In genomic region chr5:42807722-42808447, GRCh38 we compare ENCODE assay signal across 1 cellular context.
A peak's percentile ranks its signal among the peaks of the same experiment; 100 is the strongest.
TF ChIP-seq lines count a peak whose summit lies in the region.

No MANE protein-coding gene starts in this region.

TF ChIP-seq in HepG2, 621 proteins besides CTCF, POLR2A, EP300 and RAD21 (continued from another document and continues in another):
- no peak for TF ChIP-seq PTBP1 (IDR thresholded peaks at IDR 0.05; ENCODE audit: low read depth, low read length, poor library complexity, severe bottlenecking)
- TF ChIP-seq AKAP8 (CRISPR knock-in tag; IDR thresholded peaks at IDR 0.05): no peak
- 0 out of 2 replicates have a peak, but pooled peaks have one; percentile 21 for TF ChIP-seq IRF2 (CRISPR knock-in tag; IDR thresholded peaks at IDR 0.05)
- no peak for TF ChIP-seq ZFP41 (CRISPR knock-in tag; IDR thresholded peaks at IDR 0.05; ENCODE audit: borderline replicate concordance)
- no peak for TF ChIP-seq ZNF138 (CRISPR knock-in tag; IDR thresholded peaks at IDR 0.05; ENCODE audit: low read depth)
- TF ChIP-seq, protein P1, sequence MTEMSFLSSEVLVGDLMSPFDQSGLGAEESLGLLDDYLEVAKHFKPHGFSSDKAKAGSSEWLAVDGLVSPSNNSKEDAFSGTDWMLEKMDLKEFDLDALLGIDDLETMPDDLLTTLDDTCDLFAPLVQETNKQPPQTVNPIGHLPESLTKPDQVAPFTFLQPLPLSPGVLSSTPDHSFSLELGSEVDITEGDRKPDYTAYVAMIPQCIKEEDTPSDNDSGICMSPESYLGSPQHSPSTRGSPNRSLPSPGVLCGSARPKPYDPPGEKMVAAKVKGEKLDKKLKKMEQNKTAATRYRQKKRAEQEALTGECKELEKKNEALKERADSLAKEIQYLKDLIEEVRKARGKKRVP (CRISPR knock-in tag; IDR thresholded peaks at IDR 0.05): no peak
- TF ChIP-seq, protein P2, sequence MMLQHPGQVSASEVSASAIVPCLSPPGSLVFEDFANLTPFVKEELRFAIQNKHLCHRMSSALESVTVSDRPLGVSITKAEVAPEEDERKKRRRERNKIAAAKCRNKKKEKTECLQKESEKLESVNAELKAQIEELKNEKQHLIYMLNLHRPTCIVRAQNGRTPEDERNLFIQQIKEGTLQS (CRISPR knock-in tag; IDR thresholded peaks at IDR 0.05): no peak
- TF ChIP-seq ZNF839 (CRISPR knock-in tag; IDR thresholded peaks at IDR 0.05; ENCODE audit: borderline replicate concordance): no peak
- TF ChIP-seq PHF5A (CRISPR knock-in tag; IDR thresholded peaks at IDR 0.05; ENCODE audit: low read depth, unreplicated experiment): peak; percentile 47
- TF ChIP-seq JARID2 (CRISPR knock-in tag; IDR thresholded peaks at IDR 0.05; ENCODE audit: insufficient replicate concordance): no peak
- no peak for TF ChIP-seq NR1H2 (CRISPR knock-in tag; IDR thresholded peaks at IDR 0.05; ENCODE audit: borderline replicate concordance, low read depth)
- no peak for TF ChIP-seq NFAT5 (CRISPR knock-in tag; IDR thresholded peaks at IDR 0.05)
- no peak for TF ChIP-seq HNRNPK (IDR thresholded peaks at IDR 0.05; ENCODE audit: low read depth, low read length, poor library complexity, severe bottlenecking)
- TF ChIP-seq ELF4 (CRISPR knock-in tag; IDR thresholded peaks at IDR 0.05; ENCODE audit: borderline replicate concordance): 0 out of 2 replicates have a peak, but pooled peaks have one; percentile 29
- no peak for TF ChIP-seq IKZF1 (IDR thresholded peaks at IDR 0.05)
- TF ChIP-seq, protein P3, sequence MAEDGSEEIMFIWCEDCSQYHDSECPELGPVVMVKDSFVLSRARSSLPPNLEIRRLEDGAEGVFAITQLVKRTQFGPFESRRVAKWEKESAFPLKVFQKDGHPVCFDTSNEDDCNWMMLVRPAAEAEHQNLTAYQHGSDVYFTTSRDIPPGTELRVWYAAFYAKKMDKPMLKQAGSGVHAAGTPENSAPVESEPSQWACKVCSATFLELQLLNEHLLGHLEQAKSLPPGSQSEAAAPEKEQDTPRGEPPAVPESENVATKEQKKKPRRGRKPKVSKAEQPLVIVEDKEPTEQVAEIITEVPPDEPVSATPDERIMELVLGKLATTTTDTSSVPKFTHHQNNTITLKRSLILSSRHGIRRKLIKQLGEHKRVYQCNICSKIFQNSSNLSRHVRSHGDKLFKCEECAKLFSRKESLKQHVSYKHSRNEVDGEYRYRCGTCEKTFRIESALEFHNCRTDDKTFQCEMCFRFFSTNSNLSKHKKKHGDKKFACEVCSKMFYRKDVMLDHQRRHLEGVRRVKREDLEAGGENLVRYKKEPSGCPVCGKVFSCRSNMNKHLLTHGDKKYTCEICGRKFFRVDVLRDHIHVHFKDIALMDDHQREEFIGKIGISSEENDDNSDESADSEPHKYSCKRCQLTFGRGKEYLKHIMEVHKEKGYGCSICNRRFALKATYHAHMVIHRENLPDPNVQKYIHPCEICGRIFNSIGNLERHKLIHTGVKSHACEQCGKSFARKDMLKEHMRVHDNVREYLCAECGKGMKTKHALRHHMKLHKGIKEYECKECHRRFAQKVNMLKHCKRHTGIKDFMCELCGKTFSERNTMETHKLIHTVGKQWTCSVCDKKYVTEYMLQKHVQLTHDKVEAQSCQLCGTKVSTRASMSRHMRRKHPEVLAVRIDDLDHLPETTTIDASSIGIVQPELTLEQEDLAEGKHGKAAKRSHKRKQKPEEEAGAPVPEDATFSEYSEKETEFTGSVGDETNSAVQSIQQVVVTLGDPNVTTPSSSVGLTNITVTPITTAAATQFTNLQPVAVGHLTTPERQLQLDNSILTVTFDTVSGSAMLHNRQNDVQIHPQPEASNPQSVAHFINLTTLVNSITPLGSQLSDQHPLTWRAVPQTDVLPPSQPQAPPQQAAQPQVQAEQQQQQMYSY (CRISPR knock-in tag; IDR thresholded peaks at IDR 0.05): no peak
- TF ChIP-seq, protein P4, sequence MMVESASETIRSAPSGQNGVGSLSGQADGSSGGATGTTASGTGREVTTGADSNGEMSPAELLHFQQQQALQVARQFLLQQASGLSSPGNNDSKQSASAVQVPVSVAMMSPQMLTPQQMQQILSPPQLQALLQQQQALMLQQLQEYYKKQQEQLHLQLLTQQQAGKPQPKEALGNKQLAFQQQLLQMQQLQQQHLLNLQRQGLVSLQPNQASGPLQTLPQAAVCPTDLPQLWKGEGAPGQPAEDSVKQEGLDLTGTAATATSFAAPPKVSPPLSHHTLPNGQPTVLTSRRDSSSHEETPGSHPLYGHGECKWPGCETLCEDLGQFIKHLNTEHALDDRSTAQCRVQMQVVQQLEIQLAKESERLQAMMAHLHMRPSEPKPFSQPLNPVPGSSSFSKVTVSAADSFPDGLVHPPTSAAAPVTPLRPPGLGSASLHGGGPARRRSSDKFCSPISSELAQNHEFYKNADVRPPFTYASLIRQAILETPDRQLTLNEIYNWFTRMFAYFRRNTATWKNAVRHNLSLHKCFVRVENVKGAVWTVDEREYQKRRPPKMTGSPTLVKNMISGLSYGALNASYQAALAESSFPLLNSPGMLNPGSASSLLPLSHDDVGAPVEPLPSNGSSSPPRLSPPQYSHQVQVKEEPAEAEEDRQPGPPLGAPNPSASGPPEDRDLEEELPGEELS (CRISPR knock-in tag; IDR thresholded peaks at IDR 0.05): no peak
- TF ChIP-seq ZNF441 (CRISPR knock-in tag; IDR thresholded peaks at IDR 0.05; ENCODE audit: borderline replicate concordance): no peak
- TF ChIP-seq POGK (CRISPR knock-in tag; conservative IDR thresholded peaks at IDR 0.05): no peak
- TF ChIP-seq RBM22 (optimal IDR thresholded peaks at IDR 0.05; ENCODE audit: low read length): peak; percentile 84
- TF ChIP-seq ZNF556 (CRISPR knock-in tag; IDR thresholded peaks at IDR 0.05; ENCODE audit: borderline replicate concordance): no peak
- TF ChIP-seq MEIS1 (CRISPR knock-in tag; IDR thresholded peaks at IDR 0.05; ENCODE audit: borderline replicate concordance): no peak
- no peak for TF ChIP-seq ZNF3 (CRISPR knock-in tag; IDR thresholded peaks at IDR 0.05)
- TF ChIP-seq, protein P5, sequence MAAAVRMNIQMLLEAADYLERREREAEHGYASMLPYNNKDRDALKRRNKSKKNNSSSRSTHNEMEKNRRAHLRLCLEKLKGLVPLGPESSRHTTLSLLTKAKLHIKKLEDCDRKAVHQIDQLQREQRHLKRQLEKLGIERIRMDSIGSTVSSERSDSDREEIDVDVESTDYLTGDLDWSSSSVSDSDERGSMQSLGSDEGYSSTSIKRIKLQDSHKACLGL (CRISPR knock-in tag; IDR thresholded peaks at IDR 0.05): no peak
- TF ChIP-seq SMC3 (IDR thresholded peaks at IDR 0.05; ENCODE audit: low read length): peak; percentile 53; the same call in 1 of the 2 replicates
- TF ChIP-seq MLLT10 (CRISPR knock-in tag; IDR thresholded peaks at IDR 0.05): no peak; the same call in 1 of the 2 replicates
- no peak for TF ChIP-seq HOXD1 (CRISPR knock-in tag; IDR thresholded peaks at IDR 0.05)
- no peak; a peak in 1 of 4 replicates for TF ChIP-seq KLF16 (CRISPR knock-in tag; IDR thresholded peaks at IDR 0.05)
- TF ChIP-seq, protein P6, sequence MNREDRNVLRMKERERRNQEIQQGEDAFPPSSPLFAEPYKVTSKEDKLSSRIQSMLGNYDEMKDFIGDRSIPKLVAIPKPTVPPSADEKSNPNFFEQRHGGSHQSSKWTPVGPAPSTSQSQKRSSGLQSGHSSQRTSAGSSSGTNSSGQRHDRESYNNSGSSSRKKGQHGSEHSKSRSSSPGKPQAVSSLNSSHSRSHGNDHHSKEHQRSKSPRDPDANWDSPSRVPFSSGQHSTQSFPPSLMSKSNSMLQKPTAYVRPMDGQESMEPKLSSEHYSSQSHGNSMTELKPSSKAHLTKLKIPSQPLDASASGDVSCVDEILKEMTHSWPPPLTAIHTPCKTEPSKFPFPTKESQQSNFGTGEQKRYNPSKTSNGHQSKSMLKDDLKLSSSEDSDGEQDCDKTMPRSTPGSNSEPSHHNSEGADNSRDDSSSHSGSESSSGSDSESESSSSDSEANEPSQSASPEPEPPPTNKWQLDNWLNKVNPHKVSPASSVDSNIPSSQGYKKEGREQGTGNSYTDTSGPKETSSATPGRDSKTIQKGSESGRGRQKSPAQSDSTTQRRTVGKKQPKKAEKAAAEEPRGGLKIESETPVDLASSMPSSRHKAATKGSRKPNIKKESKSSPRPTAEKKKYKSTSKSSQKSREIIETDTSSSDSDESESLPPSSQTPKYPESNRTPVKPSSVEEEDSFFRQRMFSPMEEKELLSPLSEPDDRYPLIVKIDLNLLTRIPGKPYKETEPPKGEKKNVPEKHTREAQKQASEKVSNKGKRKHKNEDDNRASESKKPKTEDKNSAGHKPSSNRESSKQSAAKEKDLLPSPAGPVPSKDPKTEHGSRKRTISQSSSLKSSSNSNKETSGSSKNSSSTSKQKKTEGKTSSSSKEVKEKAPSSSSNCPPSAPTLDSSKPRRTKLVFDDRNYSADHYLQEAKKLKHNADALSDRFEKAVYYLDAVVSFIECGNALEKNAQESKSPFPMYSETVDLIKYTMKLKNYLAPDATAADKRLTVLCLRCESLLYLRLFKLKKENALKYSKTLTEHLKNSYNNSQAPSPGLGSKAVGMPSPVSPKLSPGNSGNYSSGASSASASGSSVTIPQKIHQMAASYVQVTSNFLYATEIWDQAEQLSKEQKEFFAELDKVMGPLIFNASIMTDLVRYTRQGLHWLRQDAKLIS (CRISPR knock-in tag; IDR thresholded peaks at IDR 0.05): 0 out of 2 replicates have a peak, but pooled peaks have one; percentile 42
- no peak for TF ChIP-seq CENPBD1 (CRISPR knock-in tag; IDR thresholded peaks at IDR 0.05; ENCODE audit: borderline replicate concordance, low read depth)
- TF ChIP-seq CHD4 (IDR thresholded peaks at IDR 0.05; ENCODE audit: borderline replicate concordance, low read length): no peak
- no peak for TF ChIP-seq ZNF251 (CRISPR knock-in tag; IDR thresholded peaks at IDR 0.05)
- no peak for TF ChIP-seq ZNF281 (CRISPR knock-in tag; IDR thresholded peaks at IDR 0.05; ENCODE audit: borderline replicate concordance)
- no peak for TF ChIP-seq NFE2L2 (IDR thresholded peaks at IDR 0.05; ENCODE audit: low read length)
- TF ChIP-seq ZNF879 (CRISPR knock-in tag; IDR thresholded peaks at IDR 0.05): no peak
